Comparison of ENCODE assay signal across 17 cellular contexts in the genomic region with DNA sequence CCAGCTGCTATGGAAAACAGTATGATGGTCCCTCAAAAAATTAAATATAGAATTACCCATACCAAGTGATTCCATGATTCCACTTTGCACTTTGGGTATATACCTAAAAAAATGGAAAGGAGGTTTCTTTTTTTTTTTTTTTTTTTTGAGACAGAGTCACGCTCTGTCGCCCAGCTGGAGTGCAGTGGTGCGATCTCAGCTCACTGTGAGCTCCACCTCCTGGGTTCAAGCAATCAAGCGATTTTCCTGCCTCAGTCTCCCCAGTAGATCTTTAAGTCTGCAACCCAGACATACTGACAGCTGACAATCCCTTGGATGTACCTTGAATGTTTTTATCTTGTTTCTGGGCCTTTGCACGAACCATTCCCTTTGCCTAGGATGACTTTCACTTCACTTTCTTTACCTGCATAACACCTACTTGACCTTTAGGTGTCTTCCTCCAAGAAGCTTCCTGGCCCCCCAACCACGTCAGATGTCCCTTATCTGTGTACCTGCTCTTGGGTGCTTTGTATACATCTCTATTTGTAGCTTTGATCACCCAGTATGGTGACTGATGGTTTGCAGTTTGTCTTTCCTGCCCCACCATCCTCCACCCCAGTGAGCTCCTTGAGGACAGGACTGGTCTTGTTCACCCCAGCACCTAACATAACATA. TPM values are rescaled to one million over a fixed set of nuclear protein-coding genes. Genes with fewer than 3 reads are reported as not detected.
DNase-seq lines count a peak whose midpoint lies in the region; ATAC-seq and TF ChIP-seq lines count a peak whose summit lies in the region.
"Had no signal": no experiment of that assay in that cellular context is flagged by ENCODE, and none has a peak within 500 bp of the region (broad histone marks: within the 10 kb centered on the region; RNA-seq: fewer than 3 reads in every experiment).

No MANE protein-coding gene starts in this region.

- H3K27me3 ChIP-seq in Karpas-422 (ENCODE audit: low read length) (no peaks in the 10 kb centered on the region), dorsolateral prefrontal cortex (no peaks in the 10 kb centered on the region), endodermal cell (ENCODE audit: control insufficient read depth, insufficient read depth, low read length, poor library complexity, severe bottlenecking) (no peaks in the 10 kb centered on the region)
- H3K27me3 ChIP-seq: pancreas, suprapubic skin had no signal

- 0 out of 2 replicates have a peak overlapping the region, but pooled peaks have one; percentile 14 for H3K4me3 ChIP-seq in Karpas-422 (ENCODE audit: low read length)
- no peak overlapping the region for H3K4me3 ChIP-seq in dorsolateral prefrontal cortex
- no peak overlapping the region for H3K4me3 ChIP-seq in endodermal cell (ENCODE audit: low read length)
- H3K4me3 ChIP-seq: mucosa of descending colon, pancreas, suprapubic skin had no signal

- no peak overlapping the region for H2AFZ ChIP-seq in Karpas-422 (ENCODE audit: low read length)

- peak overlapping the region; percentile 66; the same call in 1 of the 2 replicates for H3K27ac ChIP-seq in Karpas-422 (ENCODE audit: low read length)
- H3K27ac ChIP-seq in dorsolateral prefrontal cortex: no peak overlapping the region
- no peak overlapping the region for H3K27ac ChIP-seq in endodermal cell (ENCODE audit: low read depth, low read length)
- H3K27ac ChIP-seq: pancreas, suprapubic skin had no signal

- H3K4me1 Mint-ChIP-seq in activated T-cell treated with anti-CD3 and anti-CD28 coated beads, Interleukin-2, amount 50 U/mL, for 72 hours (ENCODE audit: low read depth): peaks cover 79% of the 10 kb centered on the region
- H3K4me1 Mint-ChIP-seq in activated naive CD8-positive, alpha-beta T cell treated with anti-CD3 and anti-CD28 coated beads, Interleukin-2, amount 50 U/mL, for 24 hours: peaks cover 81% of the 10 kb centered on the region
- H3K4me1 Mint-ChIP-seq in stimulated activated effector memory CD8-positive, alpha-beta T cell treated with anti-CD3 and anti-CD28 coated beads, Interleukin-12 subunit alpha, Interleukin-12 subunit beta, amount 100 ng/mL, for 72 hours: peaks cover 68% of the 10 kb centered on the region
- no peaks in the 10 kb centered on the region for H3K4me1 Mint-ChIP-seq in endodermal cell

- TF ChIP-seq CTCF in dorsolateral prefrontal cortex (IDR thresholded peaks at IDR 0.05 in 54 of 56, conservative IDR thresholded peaks at IDR 0.05 in 2 of 56; ENCODE audit: low read depth in 1 of 56, partially characterized antibody in 56 of 56) (no peak), endodermal cell (conservative IDR thresholded peaks at IDR 0.05) (no peak)

- H3K9me2 ChIP-seq in Karpas-422 (replicated peaks; ENCODE audit: insufficient read depth, low read length): no peaks in the 10 kb centered on the region

- H3K36me3 Mint-ChIP-seq in activated T-cell treated with anti-CD3 and anti-CD28 coated beads, Interleukin-2, amount 50 U/mL, for 72 hours (ENCODE audit: insufficient read depth in 2 of 2): no peaks in the 10 kb centered on the region
- no peaks in the 10 kb centered on the region for H3K36me3 Mint-ChIP-seq in activated naive CD8-positive, alpha-beta T cell treated with anti-CD3 and anti-CD28 coated beads, Interleukin-2, amount 50 U/mL, for 24 hours (ENCODE audit: low read depth)
- H3K36me3 Mint-ChIP-seq in stimulated activated effector memory CD8-positive, alpha-beta T cell treated with anti-CD3 and anti-CD28 coated beads, Interleukin-12 subunit alpha, Interleukin-12 subunit beta, amount 100 ng/mL, for 72 hours: peaks cover 13% of the 10 kb centered on the region
- no peaks in the 10 kb centered on the region for H3K36me3 Mint-ChIP-seq in endodermal cell (ENCODE audit: low read depth)

- no peaks in the 10 kb centered on the region for H3K79me2 ChIP-seq in Karpas-422 (ENCODE audit: low read length)

- no peaks in the 10 kb centered on the region for H3K9me3 ChIP-seq in Karpas-422 (ENCODE audit: low read length)
- no peaks in the 10 kb centered on the region for H3K9me3 ChIP-seq in endodermal cell (ENCODE audit: control insufficient read depth, low read length)
- H3K9me3 ChIP-seq: mucosa of descending colon, pancreas, suprapubic skin had no signal

- 87 to 90% methylated on average over 6 of the region's 6 CpGs for WGBS in endodermal cell (ENCODE audit: insufficient coverage in 1 of 2, insufficient read length in 1 of 2), 2 experiments

- DNase-seq in activated T-cell treated with anti-CD3 and anti-CD28 coated beads, Interleukin-2, amount 50 U/mL, for 72 hours: no peak
- DNase-seq in activated T-cell treated with anti-CD3 and anti-CD28 coated beads for 4 hours: no peak
- DNase-seq in Karpas-422: no peak
- no peak for DNase-seq in activated naive CD8-positive, alpha-beta T cell treated with anti-CD3 and anti-CD28 coated beads, Interleukin-2, amount 50 U/mL, for 24 hours
- DNase-seq in stimulated activated effector memory CD8-positive, alpha-beta T cell treated with anti-CD3 and anti-CD28 coated beads, Interleukin-12 subunit alpha, Interleukin-12 subunit beta, amount 100 ng/mL, for 72 hours (ENCODE audit: low spot score in 2 of 2): no peak
- DNase-seq in dorsolateral prefrontal cortex: no peak
- no peak for DNase-seq in endodermal cell
- DNase-seq: caudate nucleus, DMS153, mucosa of descending colon, NCI-H446, pancreas had no signal

- no peaks in the 10 kb centered on the region; the same call in 1 of the 2 replicates for H4K20me1 ChIP-seq in Karpas-422 (ENCODE audit: insufficient read depth, low read depth, low read length)

- H3K9me3 Mint-ChIP-seq in activated T-cell treated with anti-CD3 and anti-CD28 coated beads, Interleukin-2, amount 50 U/mL, for 72 hours: no peaks in the 10 kb centered on the region
- no peaks in the 10 kb centered on the region for H3K9me3 Mint-ChIP-seq in activated naive CD8-positive, alpha-beta T cell treated with anti-CD3 and anti-CD28 coated beads, Interleukin-2, amount 50 U/mL, for 24 hours
- H3K9me3 Mint-ChIP-seq in stimulated activated effector memory CD8-positive, alpha-beta T cell treated with anti-CD3 and anti-CD28 coated beads, Interleukin-12 subunit alpha, Interleukin-12 subunit beta, amount 100 ng/mL, for 72 hours: no peaks in the 10 kb centered on the region
- H3K9me3 Mint-ChIP-seq in endodermal cell: no peaks in the 10 kb centered on the region

- intact Hi-C loops in dorsolateral prefrontal cortex (cut with DNase I): no loop called here

- peak overlapping the region; percentile 20 to 58 for H3K4me3 Mint-ChIP-seq in activated T-cell treated with anti-CD3 and anti-CD28 coated beads, Interleukin-2, amount 50 U/mL, for 72 hours
- H3K4me3 Mint-ChIP-seq in activated naive CD8-positive, alpha-beta T cell treated with anti-CD3 and anti-CD28 coated beads, Interleukin-2, amount 50 U/mL, for 24 hours: peak overlapping the region; percentile 19
- peak overlapping the region; percentile 8 for H3K4me3 Mint-ChIP-seq in stimulated activated effector memory CD8-positive, alpha-beta T cell treated with anti-CD3 and anti-CD28 coated beads, Interleukin-12 subunit alpha, Interleukin-12 subunit beta, amount 100 ng/mL, for 72 hours
- no peak overlapping the region for H3K4me3 Mint-ChIP-seq in endodermal cell

- no peak overlapping the region for H3K27ac Mint-ChIP-seq in activated T-cell treated with anti-CD3 and anti-CD28 coated beads, Interleukin-2, amount 50 U/mL, for 72 hours
- peak overlapping the region; percentile 52 for H3K27ac Mint-ChIP-seq in activated naive CD8-positive, alpha-beta T cell treated with anti-CD3 and anti-CD28 coated beads, Interleukin-2, amount 50 U/mL, for 24 hours
- H3K27ac Mint-ChIP-seq in stimulated activated effector memory CD8-positive, alpha-beta T cell treated with anti-CD3 and anti-CD28 coated beads, Interleukin-12 subunit alpha, Interleukin-12 subunit beta, amount 100 ng/mL, for 72 hours: peak overlapping the region; percentile 99
- H3K27ac Mint-ChIP-seq in endodermal cell: no peak overlapping the region

- H3K9ac ChIP-seq in Karpas-422 (ENCODE audit: low read length) (no peak overlapping the region), endodermal cell (ENCODE audit: extremely low read depth, low read length, poor library complexity, severe bottlenecking) (no peak overlapping the region)

- H3K4me2 ChIP-seq in Karpas-422 (ENCODE audit: low read depth, low read length, poor library complexity, severe bottlenecking): peak overlapping the region; percentile 40

- H3K27me3 Mint-ChIP-seq in activated T-cell treated with anti-CD3 and anti-CD28 coated beads, Interleukin-2, amount 50 U/mL, for 72 hours (ENCODE audit: low read depth): no peaks in the 10 kb centered on the region
- H3K27me3 Mint-ChIP-seq in activated naive CD8-positive, alpha-beta T cell treated with anti-CD3 and anti-CD28 coated beads, Interleukin-2, amount 50 U/mL, for 24 hours: no peaks in the 10 kb centered on the region
- no peaks in the 10 kb centered on the region for H3K27me3 Mint-ChIP-seq in endodermal cell (ENCODE audit: insufficient read depth)

- 0 out of 2 replicates have a peak, but pooled peaks cover 6% of the 10 kb centered on the region for H3K36me3 ChIP-seq in Karpas-422 (ENCODE audit: insufficient read depth, low read length)
- H3K36me3 ChIP-seq in endodermal cell (ENCODE audit: control insufficient read depth, insufficient read depth, low read length): no peaks in the 10 kb centered on the region
- H3K36me3 ChIP-seq: pancreas had no signal

- H3K4me1 ChIP-seq in Karpas-422 (ENCODE audit: low read length) (peaks cover 80% of the 10 kb centered on the region), endodermal cell (ENCODE audit: control insufficient read depth, insufficient read depth, low read length) (no peaks in the 10 kb centered on the region)
- H3K4me1 ChIP-seq: pancreas, suprapubic skin had no signal

- ATAC-seq in activated T-cell treated with anti-CD3 and anti-CD28 coated beads, Interleukin-2, amount 50 U/mL, for 72 hours (replicated peaks in 1 of 2): no peak
- no peak for ATAC-seq in activated naive CD8-positive, alpha-beta T cell treated with anti-CD3 and anti-CD28 coated beads, Interleukin-2, amount 50 U/mL, for 24 hours
- ATAC-seq in stimulated activated effector memory CD8-positive, alpha-beta T cell treated with anti-CD3 and anti-CD28 coated beads, Interleukin-12 subunit alpha, Interleukin-12 subunit beta, amount 100 ng/mL, for 72 hours: no peak
- no peak for ATAC-seq in GM21723 (IDR thresholded peaks at IDR 0.05; ENCODE audit: unreplicated experiment)
- ATAC-seq: HCT116, pancreas, SK-N-SH treated with all-trans-retinoic acid at 6 μM for 48 hours had no signal

RNA-seq across cellular contexts. Expression of a gene that starts 11.6 kb away (rescaled TPM):
- total RNA-seq in activated T-cell treated with anti-CD3 and anti-CD28 coated beads, Interleukin-2, amount 50 U/mL, for 72 hours: 1 to 10 TPM; 3.7 to 5.4 TPM
- total RNA-seq in Karpas-422 (2014; rRNA removed; shearing (Covaris generic); ENCODE audit: low replicate concordance): 3.0 and 4.0 TPM in 2 replicates
- 10 to 100 TPM in 10 of 120 experiments, 1 to 10 TPM in 110; 2.3 to 15.6 (median 5.9) TPM for total RNA-seq in dorsolateral prefrontal cortex
- 1 to 10 TPM; 1.9 to 3.5 TPM for total RNA-seq in endodermal cell
- polyA plus RNA-seq in endodermal cell (2013, experiment 1 of 2): 0.61 TPM
- 1.1 TPM for polyA plus RNA-seq in endodermal cell (2013, experiment 2 of 2)

RNA-seq across cellular contexts. Expression of a gene that starts 14.6 kb away (rescaled TPM):
- total RNA-seq in activated T-cell treated with anti-CD3 and anti-CD28 coated beads, Interleukin-2, amount 50 U/mL, for 72 hours: 100 to 1,000 TPM; 152 to 198 TPM
- 189 and 274 TPM in 2 replicates for total RNA-seq in Karpas-422 (2014; rRNA removed; shearing (Covaris generic); ENCODE audit: low replicate concordance)
- total RNA-seq in dorsolateral prefrontal cortex (10 to 100 TPM in 72 of 120 experiments, 1 to 10 TPM in 48; 3.3 to 33.4 (median 11.2) TPM), endodermal cell (100 to 1,000 TPM; 140 to 202 TPM)
- 109 TPM for polyA plus RNA-seq in endodermal cell (2013, experiment 1 of 2)
- polyA plus RNA-seq in endodermal cell (2013, experiment 2 of 2): 103 TPM

RNA-seq across cellular contexts. Expression of a gene that starts 46.4 kb away (rescaled TPM):
- 1 to 10 TPM in 1 of 2 donors, under 1 TPM in 1; 0.53 to 1.1 TPM for total RNA-seq in activated T-cell treated with anti-CD3 and anti-CD28 coated beads, Interleukin-2, amount 50 U/mL, for 72 hours
- 0.22 TPM in 1 of 2 replicates, not detected in the other for total RNA-seq in Karpas-422 (2014; rRNA removed; shearing (Covaris generic); ENCODE audit: low replicate concordance)
- total RNA-seq in dorsolateral prefrontal cortex (1 to 10 TPM in 31 of 120 experiments, under 1 TPM in 66, not detected in 23; 0.24 to 3.0 (median 0.72) TPM), endodermal cell (1 to 10 TPM in 1 of 2 donors, under 1 TPM in 1; 0.44 to 1.2 TPM)
- polyA plus RNA-seq in endodermal cell (2013, experiment 1 of 2): 0.43 TPM
- 0.58 TPM for polyA plus RNA-seq in endodermal cell (2013, experiment 2 of 2)
- total RNA-seq: glomerular endothelial cell, mucosa of descending colon, suprapubic skin had no signal

Comparison
In these comparisons a context has a peak if more than half of its experiments do, and no peak if none do; other contexts are left out.
1. H3K27ac Mint-ChIP-seq: peak in activated naive CD8-positive, alpha-beta T cell treated with anti-CD3 and anti-CD28 coated beads, Interleukin-2, amount 50 U/mL, for 24 hours (single experiment) and stimulated activated effector memory CD8-positive, alpha-beta T cell treated with anti-CD3 and anti-CD28 coated beads, Interleukin-12 subunit alpha, Interleukin-12 subunit beta, amount 100 ng/mL, for 72 hours (single experiment); none in activated T-cell treated with anti-CD3 and anti-CD28 coated beads, Interleukin-2, amount 50 U/mL, for 72 hours (single experiment) and endodermal cell (single experiment).